Comparison of ENCODE assay signal across 8 cellular contexts in the genomic region with DNA sequence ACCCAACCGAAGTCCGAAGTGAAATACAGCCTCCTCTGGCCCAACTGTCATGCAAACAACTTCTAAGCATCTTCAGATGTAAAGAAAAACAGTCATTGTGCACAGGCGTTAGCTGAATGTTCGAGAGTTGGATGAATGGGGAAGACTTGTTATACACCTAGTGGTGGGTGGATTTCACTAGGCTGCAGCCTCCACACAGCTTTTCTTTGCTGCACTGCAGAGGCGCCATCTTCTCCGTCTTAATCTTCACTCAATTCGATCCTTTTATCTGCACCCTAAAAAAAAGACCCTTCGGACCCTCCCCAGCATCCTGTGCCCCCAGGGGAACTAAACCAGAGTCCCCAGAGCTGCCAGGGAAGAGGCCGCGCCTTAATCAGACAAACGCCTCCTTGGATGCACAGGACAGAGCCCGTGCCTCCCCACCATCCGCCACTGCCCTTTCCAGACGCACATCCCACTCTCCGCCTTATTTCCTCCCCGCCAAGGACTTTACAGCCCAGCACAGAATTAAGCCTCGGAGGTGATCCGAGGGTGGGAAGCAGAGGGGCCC. TPM values are rescaled to one million over a fixed set of nuclear protein-coding genes. Genes with fewer than 3 reads are reported as not detected.
DNase-seq lines count a peak whose midpoint lies in the region; FAIRE-seq and TF ChIP-seq lines count a peak whose summit lies in the region.

No MANE protein-coding gene starts in this region.

- H3K27ac ChIP-seq in caudate nucleus (ENCODE audit: low read depth, low read length) (peak overlapping the region; percentile 96), smooth muscle cell (ENCODE audit: low read depth) (peak overlapping the region; percentile 65)

- H3K9me3 ChIP-seq in smooth muscle cell (replicated peaks; ENCODE audit: low read depth): no peaks in the 10 kb centered on the region

- peak overlapping the region; percentile 87 for H3K9ac ChIP-seq in smooth muscle cell (ENCODE audit: low read depth)

- 1% methylated on average over 18 of the region's 18 CpGs for WGBS in smooth muscle cell (ENCODE audit: low lambda C conversion rate)

- H3F3A ChIP-seq in smooth muscle cell (ENCODE audit: low read depth): no peaks in the 10 kb centered on the region

- H3K36me3 ChIP-seq in smooth muscle cell (ENCODE audit: low read depth): no peaks in the 10 kb centered on the region

- H3K27me3 ChIP-seq in smooth muscle cell (ENCODE audit: low read depth): no peaks in the 10 kb centered on the region

- peak overlapping the region; percentile 86 for H3K4me2 ChIP-seq in smooth muscle cell

- DNase-seq in GF-D8 (lab: John Stamatoyannopoulos, UW): peak; percentile 53
- DNase-seq in HFF-Myc (ENCODE audit: extremely low read depth, low read depth): no peak
- DNase-seq in NCI-H1092 treated with DMSO at 0.1 percent for 48 hours (lab: John Stamatoyannopoulos, UW): peak; percentile 81
- DNase-seq in T-helper 1 cell: peak in 4 of 5 donors; percentile 4 to 67 (median 20)
- peak in 54 of 61 donors; percentile 8 to 87 (median 68) for DNase-seq in caudate nucleus (lab: John Stamatoyannopoulos, UW)
- peak; percentile 33 for DNase-seq in smooth muscle cell (lab: John Stamatoyannopoulos, UW; ENCODE audit: unreplicated experiment)
- DNase-seq in middle frontal gyrus (ENCODE audit: extremely low spot score, low spot score): no peak

- TF ChIP-seq CTCF in HFF-Myc (IDR thresholded peaks at IDR 0.05; ENCODE audit: low read depth, low read length, missing control alignments): peak; percentile 17
- no peak for TF ChIP-seq CTCF in smooth muscle cell (IDR thresholded peaks at IDR 0.05; ENCODE audit: borderline replicate concordance, insufficient read depth, poor library complexity, severe bottlenecking)

- peaks cover 62% of the 10 kb centered on the region for H3K79me2 ChIP-seq in smooth muscle cell (ENCODE audit: low read depth)

- H4K20me1 ChIP-seq in smooth muscle cell (ENCODE audit: low read depth): peaks cover 49% of the 10 kb centered on the region

- peak overlapping the region; percentile 71 for H2AFZ ChIP-seq in smooth muscle cell (ENCODE audit: low read depth)

- H3K4me1 ChIP-seq in smooth muscle cell (ENCODE audit: low read depth): peaks cover 31% of the 10 kb centered on the region

- H3K4me3 ChIP-seq in HFF-Myc (replicated peaks; ENCODE audit: low read depth, low read length) (peak overlapping the region; percentile 96), smooth muscle cell (peak overlapping the region; percentile 91)

- peak; percentile 82 for FAIRE-seq in islet of Langerhans (lab: Jason Lieb, UNC)

RNA-seq across cellular contexts. Expression of a gene that starts 1.4 kb away (rescaled TPM):
- total RNA-seq in smooth muscle cell: 431 and 459 TPM in 2 replicates
- 61.6 and 65.3 TPM in 2 replicates for polyA plus RNA-seq in smooth muscle cell

Comparison
In these comparisons a context has a peak if more than half of its experiments do, and no peak if none do; other contexts are left out.
1. DNase-seq: peak in GF-D8 (single experiment), NCI-H1092 treated with DMSO at 0.1 percent for 48 hours (single experiment), T-helper 1 cell (4 of 5), caudate nucleus (54 of 61) and smooth muscle cell (single experiment); none in HFF-Myc (single experiment) and middle frontal gyrus (single experiment).